32 cellular contexts compared by ENCODE assay signal in genomic region chr3:88963003-88963402, GRCh38.
"Had no signal": no experiment of that assay in that cellular context is flagged by ENCODE, and none has a peak within 500 bp of the region (broad histone marks: within the 10 kb centered on the region; RNA-seq: fewer than 3 reads in every experiment).

No MANE protein-coding gene starts in this region.

- ATAC-seq: activated T-cell treated with anti-CD3 and anti-CD28 coated beads, Interleukin-2, amount 50 U/mL, for 4 hours; K562; PC-3 had no signal

- H3K4me3 Mint-ChIP-seq: activated B cell treated with CpG ODN at 0.5 μM for 24 hours; activated CD4-positive, alpha-beta memory T cell treated with anti-CD3 and anti-CD28 coated beads for 36 hours; activated naive CD8-positive, alpha-beta T cell treated with anti-CD3 and anti-CD28 coated beads for 36 hours; activated T-cell treated with anti-CD3 and anti-CD28 coated beads, Interleukin-2, amount 50 U/mL, for 4 hours had no signal

- H3K27me3 Mint-ChIP-seq: activated B cell treated with CpG ODN at 0.5 μM for 24 hours; activated CD4-positive, alpha-beta memory T cell treated with anti-CD3 and anti-CD28 coated beads for 36 hours; activated naive CD8-positive, alpha-beta T cell treated with anti-CD3 and anti-CD28 coated beads for 36 hours had no signal

- H3K4me3 ChIP-seq: ascending aorta, K562, Peyer's patch had no signal

- H3K9me3 Mint-ChIP-seq: activated B cell treated with CpG ODN at 0.5 μM for 24 hours; activated CD4-positive, alpha-beta memory T cell treated with anti-CD3 and anti-CD28 coated beads for 36 hours; activated T-cell treated with anti-CD3 and anti-CD28 coated beads, Interleukin-2, amount 50 U/mL, for 4 hours had no signal

- DNase-seq: activated B cell treated with CpG ODN at 0.5 μM for 24 hours; activated CD4-positive, alpha-beta memory T cell treated with anti-CD3 and anti-CD28 coated beads for 36 hours; activated CD4-positive, alpha-beta T cell treated with anti-CD3 and anti-CD28 coated beads for 4 hours; activated CD4-positive, alpha-beta T cell treated with anti-CD3 and anti-CD28 coated beads, Interleukin-2, amount 50 U/mL, for 1 hour; activated CD4-positive, CD25-positive, alpha-beta regulatory T cell treated with anti-CD3 and anti-CD28 coated beads, Interleukin-2, amount 50 U/mL, for 72 hours; activated CD8-positive, alpha-beta memory T cell treated with anti-CD3 and anti-CD28 coated beads, Interleukin-2, amount 50 U/mL, for 4 hours; activated effector memory CD4-positive, alpha-beta T cell treated with anti-CD3 and anti-CD28 coated beads, Interleukin-2, amount 50 U/mL, for 16 hours; activated naive CD4-positive, alpha-beta T cell; activated naive CD4-positive, alpha-beta T cell treated with anti-CD3 and anti-CD28 coated beads, Interleukin-2, amount 50 U/mL, for 16 hours; activated naive CD8-positive, alpha-beta T cell treated with anti-CD3 and anti-CD28 coated beads for 36 hours; activated T-cell treated with anti-CD3 and anti-CD28 coated beads for 4 hours; activated T-cell treated with anti-CD3 and anti-CD28 coated beads, Interleukin-2, amount 50 U/mL, for 4 hours; amniotic stem cell; caudate nucleus; Karpas-422; NCI-H1105; NCI-H1417 treated with DMSO at 0.1 percent for 48 hours; NCI-H1694 treated with DMSO at 0.1 percent for 48 hours; NCI-H2029; NCI-H345; NCI-H524 treated with DMSO at 0.1 percent for 48 hours; NK-92 treated with Interleukin-12 subunit alpha and Interleukin-12 subunit beta, amount 100 ng/mL, for 24 hours; PC-3; Peyer's patch; RPMI8226; SW 1271; T-helper 1 cell; T-helper 2 cell; T-helper 9 cell had no signal

- H3K9me3 ChIP-seq: ascending aorta, Peyer's patch had no signal

- H3K36me3 ChIP-seq: ascending aorta, Peyer's patch had no signal

- H3K4me1 Mint-ChIP-seq: activated B cell treated with CpG ODN at 0.5 μM for 24 hours; activated naive CD8-positive, alpha-beta T cell treated with anti-CD3 and anti-CD28 coated beads for 36 hours had no signal

- H3K27ac ChIP-seq: ascending aorta, Peyer's patch, VCaP had no signal

- H3K36me3 Mint-ChIP-seq: activated CD4-positive, alpha-beta memory T cell treated with anti-CD3 and anti-CD28 coated beads for 36 hours; activated naive CD8-positive, alpha-beta T cell treated with anti-CD3 and anti-CD28 coated beads for 36 hours had no signal

- H3K27me3 ChIP-seq: ascending aorta, Peyer's patch had no signal

- H3K27ac Mint-ChIP-seq: activated B cell treated with CpG ODN at 0.5 μM for 24 hours; activated CD4-positive, alpha-beta memory T cell treated with anti-CD3 and anti-CD28 coated beads for 36 hours; activated naive CD8-positive, alpha-beta T cell treated with anti-CD3 and anti-CD28 coated beads for 36 hours had no signal

- H3K4me1 ChIP-seq: ascending aorta, Peyer's patch had no signal
